In the genomic region with DNA sequence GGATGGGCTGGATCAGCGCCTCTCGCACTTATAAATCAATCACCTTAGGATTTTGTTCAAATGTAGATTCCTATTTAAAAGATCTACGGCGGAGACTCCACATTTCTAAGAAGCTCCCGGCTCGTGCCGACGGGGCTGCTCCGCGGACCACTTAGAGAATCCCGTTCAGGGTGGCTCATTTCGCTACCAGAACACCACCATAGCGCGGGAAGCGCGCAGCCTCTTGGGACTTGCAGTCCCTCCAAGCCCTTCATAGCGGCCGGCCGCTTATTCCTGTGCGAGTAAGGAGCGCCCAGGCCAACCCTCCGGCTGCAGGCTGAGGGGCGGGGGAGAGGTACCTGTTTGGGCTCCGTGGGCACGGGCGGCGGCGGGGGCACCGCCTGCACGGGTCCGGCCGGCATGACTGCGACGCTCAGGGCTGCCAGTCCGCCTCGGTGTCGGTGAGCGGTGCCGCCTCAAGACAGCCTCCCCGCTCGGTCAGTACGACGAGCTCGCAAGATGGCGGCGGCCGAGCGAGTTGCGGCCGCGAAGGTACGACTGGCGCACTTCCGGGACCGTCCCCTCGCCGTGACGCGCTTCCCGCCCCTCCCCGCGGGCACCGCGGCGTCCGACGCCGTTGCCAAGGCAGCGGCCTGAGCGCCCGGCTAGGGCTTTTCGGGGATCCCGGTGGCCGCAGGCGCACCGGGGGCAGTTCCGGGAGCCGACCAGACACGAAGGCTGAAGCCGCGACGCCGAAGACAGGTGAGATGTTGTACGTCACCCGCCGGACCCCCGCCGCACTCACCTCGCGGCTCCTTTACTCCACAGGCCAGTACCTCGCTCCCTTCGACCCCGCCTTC, we compare ENCODE assay signal across 8 cellular contexts. TPM values are rescaled to one million over a fixed set of nuclear protein-coding genes. Genes with fewer than 3 reads are reported as not detected.
DNase-seq lines count a peak whose midpoint lies in the region; ATAC-seq and TF ChIP-seq lines count a peak whose summit lies in the region.

A gene (plus strand): TSS at position 616 of the 839 bp plus-strand sequence. CDS start 8,994 bp downstream, outside the sequence.
A gene with protein sequence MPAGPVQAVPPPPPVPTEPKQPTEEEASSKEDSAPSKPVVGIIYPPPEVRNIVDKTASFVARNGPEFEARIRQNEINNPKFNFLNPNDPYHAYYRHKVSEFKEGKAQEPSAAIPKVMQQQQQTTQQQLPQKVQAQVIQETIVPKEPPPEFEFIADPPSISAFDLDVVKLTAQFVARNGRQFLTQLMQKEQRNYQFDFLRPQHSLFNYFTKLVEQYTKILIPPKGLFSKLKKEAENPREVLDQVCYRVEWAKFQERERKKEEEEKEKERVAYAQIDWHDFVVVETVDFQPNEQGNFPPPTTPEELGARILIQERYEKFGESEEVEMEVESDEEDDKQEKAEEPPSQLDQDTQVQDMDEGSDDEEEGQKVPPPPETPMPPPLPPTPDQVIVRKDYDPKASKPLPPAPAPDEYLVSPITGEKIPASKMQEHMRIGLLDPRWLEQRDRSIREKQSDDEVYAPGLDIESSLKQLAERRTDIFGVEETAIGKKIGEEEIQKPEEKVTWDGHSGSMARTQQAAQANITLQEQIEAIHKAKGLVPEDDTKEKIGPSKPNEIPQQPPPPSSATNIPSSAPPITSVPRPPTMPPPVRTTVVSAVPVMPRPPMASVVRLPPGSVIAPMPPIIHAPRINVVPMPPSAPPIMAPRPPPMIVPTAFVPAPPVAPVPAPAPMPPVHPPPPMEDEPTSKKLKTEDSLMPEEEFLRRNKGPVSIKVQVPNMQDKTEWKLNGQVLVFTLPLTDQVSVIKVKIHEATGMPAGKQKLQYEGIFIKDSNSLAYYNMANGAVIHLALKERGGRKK (minus strand): TSS at position 503 of the 839 bp plus-strand sequence. CDS start 102 bp downstream, at position 401.

- DNase-seq in AML-193 (lab: John Stamatoyannopoulos, UW) = peak; percentile 76 to 78
- DNase-seq in NCI-H446 (lab: John Stamatoyannopoulos, UW) = peak; percentile 86 to 90
- peak; percentile 77 for DNase-seq in activated CD4-positive, alpha-beta T cell treated with anti-CD3 and anti-CD28 coated beads for 1 hour
- DNase-seq in cerebellum (ENCODE audit: low spot score) = peak; percentile 97
- peak; percentile 81 for DNase-seq in kidney epithelial cell (ENCODE audit: low read depth)
- peak; percentile 71 to 79 for DNase-seq in stimulated activated CD4-positive, alpha-beta T cell treated with anti-CD3 and anti-CD28 coated beads, Interleukin-15, amount 100 ng/mL, for 1 hour (ENCODE audit: low read depth in 1 of 2, low spot score in 1 of 2)

- no peaks in the 10 kb centered on the region for H3K36me3 ChIP-seq in kidney epithelial cell (ENCODE audit: control insufficient read depth, insufficient read depth, low read length)

- peak within 1 kb of the TSS; percentile 95 for H3K4me3 ChIP-seq in kidney epithelial cell (ENCODE audit: low read depth, low read length)

- no peak for TF ChIP-seq CTCF in kidney epithelial cell (IDR thresholded peaks at IDR 0.05; ENCODE audit: insufficient read depth, low read length, poor library complexity, severe bottlenecking)

- no peaks in the 10 kb centered on the region for H3K27me3 ChIP-seq in kidney epithelial cell (ENCODE audit: control insufficient read depth, insufficient read depth, low read length)

- ATAC-seq in GM19035 (IDR thresholded peaks at IDR 0.05; ENCODE audit: unreplicated experiment) (peak; percentile 96), HG03280 (IDR thresholded peaks at IDR 0.05; ENCODE audit: unreplicated experiment) (peak; percentile 93)

RNA-seq across cellular contexts. Expression of the first gene that starts in this region (rescaled TPM):
- total RNA-seq in cerebellum (5.2 TPM), kidney epithelial cell (13.1 and 14.6 TPM in 2 replicates)

RNA-seq across cellular contexts. Expression of the second gene that starts in this region (rescaled TPM):
- total RNA-seq in cerebellum = 33.7 TPM
- 50.2 and 54.8 TPM in 2 replicates for total RNA-seq in kidney epithelial cell

Comparison
In these comparisons a context has a peak if more than half of its experiments do, and no peak if none do; other contexts are left out.
1. Peak in every context shown above with its lines: DNase-seq, ATAC-seq and H3K4me3 ChIP-seq.